Comparison of ENCODE assay signal across 23 cellular contexts in genomic region chr1:230843503-230844309, GRCh38. TPM values are rescaled to one million over a fixed set of nuclear protein-coding genes. Genes with fewer than 3 reads are reported as not detected.
DNase-seq lines count a peak whose midpoint lies in the region; ATAC-seq and TF ChIP-seq lines count a peak whose summit lies in the region.
"Had no signal": no experiment of that assay in that cellular context is flagged by ENCODE, and none has a peak within 500 bp of the region (broad histone marks: within the 10 kb centered on the region; RNA-seq: fewer than 3 reads in every experiment).

No MANE protein-coding gene starts in this region.

- H2BK12ac ChIP-seq in neuronal stem cell (ENCODE audit: low read length): no peak overlapping the region

- H2BK120ac ChIP-seq in neuronal stem cell (ENCODE audit: low read depth, low read length): no peak overlapping the region

- H3K27ac Mint-ChIP-seq in chondrocyte (ENCODE audit: unreplicated experiment): peak overlapping the region; percentile 87
- H3K27ac Mint-ChIP-seq: B cell; CD8-positive, alpha-beta T cell had no signal

- no peak overlapping the region for H2BK15ac ChIP-seq in neuronal stem cell (ENCODE audit: low read length)

- ATAC-seq in heart left ventricle: peak in 2 of 4 donors; percentile 2 to 5
- ATAC-seq: CD8-positive, alpha-beta T cell had no signal

- H3K79me1 ChIP-seq in neuronal stem cell (ENCODE audit: low read depth, low read length): peaks cover 3% of the 10 kb centered on the region

- H3K9ac ChIP-seq in neuronal stem cell (ENCODE audit: low read depth, low read length, poor library complexity): no peak overlapping the region

- H3K4me1 Mint-ChIP-seq in chondrocyte (ENCODE audit: low read depth): peaks cover 96% of the 10 kb centered on the region
- H3K4me1 Mint-ChIP-seq: B cell had no signal

- no peaks in the 10 kb centered on the region for H3K27me3 Mint-ChIP-seq in chondrocyte (ENCODE audit: low read depth)
- H3K27me3 Mint-ChIP-seq: B cell had no signal

- no peak overlapping the region for H3K4ac ChIP-seq in neuronal stem cell (ENCODE audit: low read length)

- no peak overlapping the region for H2BK5ac ChIP-seq in neuronal stem cell (ENCODE audit: low read length)

- H3K23ac ChIP-seq in neuronal stem cell (ENCODE audit: low read depth, low read length, poor library complexity): peak overlapping the region; percentile 81

- H3K4me2 ChIP-seq in neuronal stem cell (ENCODE audit: insufficient read depth, low read length, poor library complexity, severe bottlenecking): no peak overlapping the region
- H3K4me2 ChIP-seq: PC-9 had no signal

- H3K4me3 Mint-ChIP-seq in chondrocyte (ENCODE audit: unreplicated experiment): no peak overlapping the region
- H3K4me3 Mint-ChIP-seq: B cell; CD8-positive, alpha-beta T cell had no signal

- peak overlapping the region; percentile 75 for H3K14ac ChIP-seq in neuronal stem cell (ENCODE audit: low read length)

- H3K36me3 Mint-ChIP-seq in chondrocyte (ENCODE audit: low read depth): peaks cover 75% of the 10 kb centered on the region

- H3K4me1 ChIP-seq in heart left ventricle: peaks cover 5 to 47% (median 22%) of the 10 kb centered on the region in 12 donors
- H3K4me1 ChIP-seq in neuronal stem cell (ENCODE audit: control insufficient read depth in 2 of 2, insufficient read depth in 1 of 2, low read depth in 1 of 2, low read length in 2 of 2): no peaks in the 10 kb centered on the region
- H3K4me1 ChIP-seq: Caco-2 had no signal

- H2AFZ ChIP-seq in neuronal stem cell (ENCODE audit: low read length): no peak overlapping the region
- H2AFZ ChIP-seq: PC-9 had no signal

- no peak for TF ChIP-seq POLR2A in heart left ventricle (IDR thresholded peaks at IDR 0.05)

- H3K9me3 ChIP-seq in heart left ventricle (no peaks in the 10 kb centered on the region), neuronal stem cell (replicated peaks in 1 of 2; ENCODE audit: control insufficient read depth in 2 of 2, insufficient read depth in 1 of 2, low read depth in 1 of 2, low read length in 2 of 2) (peaks cover 2% of the 10 kb centered on the region in 2 donors)
- H3K9me3 ChIP-seq: Caco-2, MG63, SJSA1 had no signal

- H3K9me3 Mint-ChIP-seq in chondrocyte (ENCODE audit: low read depth): no peaks in the 10 kb centered on the region
- H3K9me3 Mint-ChIP-seq: CD8-positive, alpha-beta T cell had no signal

- TF ChIP-seq CTCF in heart left ventricle (IDR thresholded peaks at IDR 0.05) (no peak), chondrocyte (IDR thresholded peaks at IDR 0.05) (no peak)

- H2AK5ac ChIP-seq in neuronal stem cell (ENCODE audit: low read depth, low read length): no peak overlapping the region

- peaks cover 0 to 56% (median 31%) of the 10 kb centered on the region in 9 donors for H3K36me3 ChIP-seq in heart left ventricle
- H3K36me3 ChIP-seq in neuronal stem cell (replicated peaks in 1 of 2; ENCODE audit: control insufficient read depth in 2 of 2, insufficient read depth in 2 of 2, low read length in 2 of 2): peaks cover 28 to 79% of the 10 kb centered on the region in 2 donors

- H3K27ac ChIP-seq in heart left ventricle: peak overlapping the region in 8 of 12 donors; percentile 38 to 73 (median 56)
- no peak overlapping the region for H3K27ac ChIP-seq in neuronal stem cell (replicated peaks; ENCODE audit: low read length)
- peak overlapping the region; percentile 2 for H3K27ac ChIP-seq in temporal lobe (ENCODE audit: low read depth, low read length)
- H3K27ac ChIP-seq: 22Rv1, C4-2B, PC-9, SJSA1 had no signal

- H4K91ac ChIP-seq in neuronal stem cell (ENCODE audit: low read depth, low read length, poor library complexity): no peak overlapping the region

- WGBS in heart left ventricle, 4 donors: 91 to 92% (median 91%) methylated on average over 28 of the region's 28 CpGs
- WGBS in neuronal stem cell (ENCODE audit: extremely low coverage in 2 of 2, insufficient read length in 2 of 2, insufficient replicate concordance in 1 of 2), 2 donors: no CpG with 5 or more reads among the region's 28 CpGs

- intact Hi-C loops in heart left ventricle (cut with DNase I) (no loop called here), cardiac septum (cut with DNase I) (no loop called here)

- H4K8ac ChIP-seq in neuronal stem cell (ENCODE audit: low read depth, low read length): no peak overlapping the region

- DNase-seq in heart left ventricle (no peak), cardiac septum (ENCODE audit: low spot score) (no peak), chondrocyte (ENCODE audit: low spot score) (peak; percentile 57), neuronal stem cell (ENCODE audit: low spot score) (no peak), HPDE6-E6E7 (ENCODE audit: extremely low spot score) (no peak), kidney glomerular epithelial cell (lab: John Stamatoyannopoulos, UW) (no peak)
- DNase-seq: Caco-2; CD8-positive, alpha-beta T cell; DMS79 treated with DMSO at 0.1 percent for 48 hours; H7; KG1; MG63; NCI-H1105 treated with DMSO at 0.1 percent for 48 hours; NCI-H146; NCI-H1930; NCI-H446 treated with DMSO at 0.1 percent for 48 hours; NCI-H526 treated with DMSO at 0.1 percent for 48 hours; PC-9 had no signal

- H3K4me3 ChIP-seq in heart left ventricle: no peak overlapping the region
- H3K4me3 ChIP-seq in neuronal stem cell (ENCODE audit: low read length in 2 of 2): no peak overlapping the region
- H3K4me3 ChIP-seq: MG63, PC-9, SJSA1 had no signal

- H3K27me3 ChIP-seq in heart left ventricle: no peaks in the 10 kb centered on the region
- no peaks in the 10 kb centered on the region for H3K27me3 ChIP-seq in neuronal stem cell (ENCODE audit: control insufficient read depth in 3 of 3, insufficient read depth in 3 of 3, low read depth in 1 of 3, low read length in 3 of 3)
- H3K27me3 ChIP-seq: MG63, SJSA1 had no signal

- no peak overlapping the region for H3K18ac ChIP-seq in neuronal stem cell (ENCODE audit: low read length)

RNA-seq across cellular contexts. Expression of gene C1orf198, which starts 24.6 kb away (rescaled TPM):
- total RNA-seq in heart left ventricle (100 to 1,000 TPM in 1 of 9 donors, 10 to 100 TPM in 8; 29.7 to 145 (median 63.8) TPM), cardiac septum (73.9 TPM), chondrocyte (474 to 505 TPM (median 492 TPM) in 3 replicates), temporal lobe (17.9 TPM)
- 10 to 100 TPM; 23.1 to 72.8 TPM for polyA plus RNA-seq in heart left ventricle
- polyA plus RNA-seq in neuronal stem cell (2013, experiment 1 of 2): 39.0 TPM
- polyA plus RNA-seq in neuronal stem cell (2013, experiment 2 of 2): 39.1 TPM
